30 cellular contexts compared by ENCODE assay signal in genomic region chr1:14103878-14104430, GRCh38.
"Had no signal": no experiment of that assay in that cellular context is flagged by ENCODE, and none has a peak within 500 bp of the region (broad histone marks: within the 10 kb centered on the region; RNA-seq: fewer than 3 reads in every experiment).

No MANE protein-coding gene starts in this region.

- H3K36me3 ChIP-seq: gastrocnemius medialis, heart left ventricle, neutrophil, suprapubic skin, transverse colon, upper lobe of right lung, uterus had no signal

- FAIRE-seq: endometrium, kidney had no signal

- H3K36me3 Mint-ChIP-seq: memory B cell; naive B cell; natural killer cell treated with Interleukin-12 subunit alpha and Interleukin-12 subunit beta and Interleukin-15 and Interleukin-18, amount 100 ng/mL, for 72 hours had no signal

- H3K27ac Mint-ChIP-seq: effector memory CD8-positive, alpha-beta T cell; memory B cell; naive B cell; natural killer cell treated with Interleukin-12 subunit alpha and Interleukin-12 subunit beta and Interleukin-15 and Interleukin-18, amount 100 ng/mL, for 72 hours; progenitor cell of endocrine pancreas; stimulated activated naive CD8-positive, alpha-beta T cell treated with anti-CD3 and anti-CD28 coated beads, Interleukin-15, amount 100 ng/mL, for 72 hours had no signal

- H3K4me3 Mint-ChIP-seq: effector memory CD8-positive, alpha-beta T cell; memory B cell; naive B cell; natural killer cell treated with Interleukin-12 subunit alpha and Interleukin-12 subunit beta and Interleukin-15 and Interleukin-18, amount 100 ng/mL, for 72 hours; neural crest cell; stimulated activated naive CD8-positive, alpha-beta T cell treated with anti-CD3 and anti-CD28 coated beads, Interleukin-15, amount 100 ng/mL, for 72 hours had no signal

- H3K4me3 ChIP-seq: gastrocnemius medialis, heart left ventricle, hepatocyte, lung, mucosa of descending colon, smooth muscle cell, suprapubic skin, transverse colon, upper lobe of right lung, uterus had no signal

- ATAC-seq: effector memory CD8-positive, alpha-beta T cell; gastrocnemius medialis; heart left ventricle; left lobe of liver; mucosa of descending colon; natural killer cell treated with Interleukin-12 subunit alpha and Interleukin-12 subunit beta and Interleukin-15 and Interleukin-18, amount 100 ng/mL, for 72 hours; sciatic nerve; stimulated activated naive CD8-positive, alpha-beta T cell treated with anti-CD3 and anti-CD28 coated beads, Interleukin-15, amount 100 ng/mL, for 72 hours; upper lobe of right lung had no signal

- H3K79me2 ChIP-seq: hepatocyte, parathyroid adenoma had no signal

- H3K4me1 Mint-ChIP-seq: memory B cell; naive B cell; neural crest cell; stimulated activated naive CD8-positive, alpha-beta T cell treated with anti-CD3 and anti-CD28 coated beads, Interleukin-15, amount 100 ng/mL, for 72 hours had no signal

- H3K4me1 ChIP-seq: gastrocnemius medialis, parathyroid adenoma, suprapubic skin, transverse colon, upper lobe of right lung, uterus had no signal

- H3K9ac ChIP-seq: parathyroid adenoma had no signal

- H3K27ac ChIP-seq: gastrocnemius medialis, heart left ventricle, hepatocyte, neutrophil, parathyroid adenoma, suprapubic skin, transverse colon, upper lobe of right lung, uterus had no signal

- DNase-seq: cortex of kidney; effector memory CD8-positive, alpha-beta T cell; erythroblast; gastrocnemius medialis; heart left ventricle; kidney; mucosa of descending colon; naive B cell; stimulated activated CD4-positive, alpha-beta T cell treated with anti-CD3 and anti-CD28 coated beads, Interleukin-12 subunit alpha, Interleukin-12 subunit beta, amount 100 ng/mL, for 4 hours; stimulated activated CD4-positive, alpha-beta T cell treated with anti-CD3 and anti-CD28 coated beads, Interleukin-1b, Interleukin-23, amount 100 ng/mL, for 48 hours; stimulated activated CD4-positive, alpha-beta T cell treated with anti-CD3 and anti-CD28 coated beads, Interleukin-4, amount 100 ng/mL, for 1 hour; stimulated activated CD8-positive, alpha-beta memory T cell treated with anti-CD3 and anti-CD28 coated beads, Interleukin-4, amount 100 ng/mL, for 48 hours; stimulated activated naive CD4-positive, alpha-beta T cell; stimulated activated naive CD8-positive, alpha-beta T cell treated with anti-CD3 and anti-CD28 coated beads, Interleukin-15, amount 100 ng/mL, for 72 hours; transverse colon; upper lobe of right lung; uterus had no signal

- H3K9me3 ChIP-seq: gastrocnemius medialis, heart left ventricle, mucosa of descending colon, neutrophil, suprapubic skin, transverse colon, upper lobe of right lung, uterus had no signal

- H3K9me3 Mint-ChIP-seq: memory B cell; natural killer cell treated with Interleukin-12 subunit alpha and Interleukin-12 subunit beta and Interleukin-15 and Interleukin-18, amount 100 ng/mL, for 72 hours; stimulated activated naive CD8-positive, alpha-beta T cell treated with anti-CD3 and anti-CD28 coated beads, Interleukin-15, amount 100 ng/mL, for 72 hours had no signal

- H2AFZ ChIP-seq: hepatocyte, parathyroid adenoma had no signal

- H3K4me2 ChIP-seq: hepatocyte, smooth muscle cell had no signal

- H3K27me3 ChIP-seq: hepatocyte, neutrophil, suprapubic skin, transverse colon, upper lobe of right lung, uterus had no signal
